Comparison of ENCODE assay signal across 8 cellular contexts in the genomic region with DNA sequence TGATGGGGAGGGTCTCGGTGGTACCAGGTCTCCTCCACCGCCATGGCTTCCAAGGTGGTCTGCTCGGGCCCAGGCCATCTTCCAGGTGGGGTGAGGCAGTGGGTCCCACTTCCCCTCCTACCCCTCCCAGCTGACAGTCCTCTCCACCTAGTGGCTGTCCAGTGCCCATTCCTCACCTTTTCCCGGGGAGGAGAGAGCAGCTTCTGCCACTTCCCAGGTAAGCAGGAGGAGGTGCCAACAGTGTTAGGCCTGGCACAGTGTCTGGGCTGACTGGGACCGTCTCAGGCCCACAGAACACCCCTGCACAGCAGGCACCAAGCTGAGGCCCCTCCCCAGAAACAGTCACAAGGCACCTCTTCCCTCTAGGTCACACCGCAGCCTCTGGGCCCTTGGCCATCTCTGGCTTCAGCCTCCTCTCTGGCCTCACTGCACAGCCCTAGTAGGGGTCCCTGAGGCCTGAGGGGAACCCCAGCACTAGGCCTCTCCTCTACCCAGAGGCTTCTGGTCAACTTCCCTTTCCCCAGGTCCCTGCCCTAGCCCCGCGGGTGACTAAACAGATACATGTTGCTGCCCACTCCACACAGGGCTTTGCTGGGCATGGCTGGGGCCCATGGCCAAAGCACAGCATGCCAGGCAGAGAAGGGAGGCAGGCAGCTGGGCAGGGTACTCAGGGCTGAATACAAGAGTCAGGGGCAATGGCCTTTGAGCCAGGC. TPM values are rescaled to one million over a fixed set of nuclear protein-coding genes. Genes with fewer than 3 reads are reported as not detected.
A peak's percentile ranks its signal among the peaks of the same experiment; 100 is the strongest.
DNase-seq lines count a peak whose midpoint lies in the region; ATAC-seq and TF ChIP-seq lines count a peak whose summit lies in the region.

No MANE protein-coding gene starts in this region.

- H3K4me3 ChIP-seq in Peyer's patch (no peak overlapping the region), prostate gland (no peak overlapping the region)

- intact Hi-C loops in prostate gland (cut with DNase I): no loop called here

- ATAC-seq in HG02610 (IDR thresholded peaks at IDR 0.05; ENCODE audit: unreplicated experiment) (no peak), HG02938 (IDR thresholded peaks at IDR 0.05; ENCODE audit: unreplicated experiment) (no peak)

- H3K9me3 ChIP-seq in Peyer's patch: no peaks in the 10 kb centered on the region
- H3K9me3 ChIP-seq in prostate gland: no peaks in the 10 kb centered on the region

- TF ChIP-seq CTCF in GM12872 (IDR thresholded peaks at IDR 0.05; ENCODE audit: insufficient read depth, low read depth, low read length): 0 out of 3 replicates have a peak, but pooled peaks have one; percentile 9
- TF ChIP-seq CTCF in Peyer's patch (IDR thresholded peaks at IDR 0.05): no peak
- no peak for TF ChIP-seq CTCF in prostate gland (IDR thresholded peaks at IDR 0.05)

- DNase-seq in Peyer's patch (no peak), epithelial cell of prostate (ENCODE audit: low read depth, low spot score) (no peak), prostate gland (ENCODE audit: low spot score) (no peak), NCI-H2171 (lab: John Stamatoyannopoulos, UW) (no peak), NCI-H82 treated with DMSO at 0.1 percent for 48 hours (lab: John Stamatoyannopoulos, UW; ENCODE audit: unreplicated experiment) (no peak)

- H3K4me1 ChIP-seq in Peyer's patch: peaks cover 4 to 48% (median 36%) of the 10 kb centered on the region in 4 donors
- H3K4me1 ChIP-seq in prostate gland (replicated peaks): peaks cover 11% of the 10 kb centered on the region

- TF ChIP-seq POLR2A in Peyer's patch (IDR thresholded peaks at IDR 0.05) (no peak), prostate gland (IDR thresholded peaks at IDR 0.05) (no peak)

- H3K36me3 ChIP-seq in Peyer's patch (peaks cover 0 to 59% (median 5%) of the 10 kb centered on the region in 3 donors), prostate gland (peaks cover 20 to 46% of the 10 kb centered on the region in 2 donors)

- WGBS in prostate gland: 77% methylated on average over 8 of the region's 8 CpGs

- H3K27ac ChIP-seq in Peyer's patch: peak overlapping the region; percentile 88 to 99 (median 94)
- H3K27ac ChIP-seq in epithelial cell of prostate: peak overlapping the region; percentile 91
- peak overlapping the region; percentile 89 to 93 for H3K27ac ChIP-seq in prostate gland

- H3K27me3 ChIP-seq in Peyer's patch (no peaks in the 10 kb centered on the region), prostate gland (replicated peaks; ENCODE audit: insufficient read depth) (no peaks in the 10 kb centered on the region)

RNA-seq across cellular contexts. Expression of a gene that starts 2.3 kb away (rescaled TPM):
- 10 to 100 TPM; 25.4 to 97.4 (median 41.5) TPM for total RNA-seq in Peyer's patch
- total RNA-seq in prostate gland: 10 to 100 TPM; 35.9 to 75.3 TPM

RNA-seq across cellular contexts. Expression of a gene that starts 16.6 kb away (rescaled TPM):
- 100 to 1,000 TPM in 2 of 4 donors, 10 to 100 TPM in 2; 55.9 to 128 (median 99.9) TPM for total RNA-seq in Peyer's patch
- 100 to 1,000 TPM in 1 of 2 donors, 10 to 100 TPM in 1; 70.9 to 101 TPM for total RNA-seq in prostate gland

RNA-seq across cellular contexts. Expression of a gene that starts 20.5 kb away (rescaled TPM):
- 100 to 1,000 TPM; 103 to 276 (median 163) TPM for total RNA-seq in Peyer's patch
- 100 to 1,000 TPM; 102 to 111 TPM for total RNA-seq in prostate gland
